ENCODE assay signal across 8 cellular contexts in the genomic region with DNA sequence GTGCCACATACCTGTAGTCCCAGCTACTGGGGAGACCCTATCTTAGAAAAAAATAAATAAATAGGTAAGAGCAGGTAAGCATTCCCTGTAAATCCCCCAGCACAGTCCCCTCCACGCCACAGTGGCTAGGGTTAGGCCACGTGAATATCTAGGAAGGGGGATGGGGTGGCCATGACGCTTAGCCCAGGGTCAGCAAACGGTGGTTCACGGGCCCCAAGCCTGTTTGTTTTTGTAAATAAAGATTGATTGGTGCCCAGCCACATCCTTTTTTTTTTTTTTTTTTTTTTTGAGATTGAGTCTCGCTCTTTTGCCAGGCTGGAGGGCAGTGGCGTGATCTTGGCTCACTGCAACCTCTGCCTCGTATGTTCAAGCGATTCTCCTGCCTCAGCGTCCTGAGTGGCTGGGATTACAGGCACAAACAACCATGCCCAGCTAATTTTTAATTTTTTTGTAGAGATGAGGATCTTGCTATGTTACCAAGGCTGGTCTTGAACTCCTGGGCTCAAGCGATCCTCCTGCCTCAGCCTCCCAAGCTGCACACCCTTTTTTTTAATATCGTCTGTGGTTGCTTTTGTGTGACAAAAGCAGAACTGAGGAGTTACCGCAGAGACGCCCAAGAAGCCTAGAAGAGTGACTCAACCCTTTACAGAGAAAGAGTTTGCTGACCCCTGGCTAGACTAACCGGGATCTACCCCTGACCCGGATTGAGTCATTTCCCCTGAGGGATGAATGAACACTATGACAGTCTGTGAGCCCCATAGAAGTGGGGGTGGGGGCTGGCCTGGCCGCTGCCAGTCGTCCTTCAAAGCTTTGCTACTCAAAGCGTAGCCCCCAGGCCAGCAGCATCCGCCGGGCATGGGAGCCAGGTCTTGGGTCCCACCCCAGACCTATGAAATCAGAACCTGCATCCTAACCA.
DNase-seq lines count a peak whose midpoint lies in the region; ATAC-seq and TF ChIP-seq lines count a peak whose summit lies in the region.

No MANE protein-coding gene starts in this region.

- peak overlapping the region; percentile 76 for H3K4me2 ChIP-seq in PC-3 (ENCODE audit: low read length)

- H3F3A ChIP-seq in PC-3 (ENCODE audit: low read length, unreplicated experiment): no peaks in the 10 kb centered on the region

- peak overlapping the region; percentile 77 for H3K9ac ChIP-seq in PC-3 (ENCODE audit: low read length)

- H4K20me1 ChIP-seq in PC-3 (ENCODE audit: low read length): no peaks in the 10 kb centered on the region

- H3K4me3 ChIP-seq in PC-3 (ENCODE audit: low read length) (peak overlapping the region; percentile 41), mucosa of descending colon (no peak overlapping the region)

- H3K27me3 ChIP-seq in PC-3 (ENCODE audit: low read length): no peaks in the 10 kb centered on the region

- no peaks in the 10 kb centered on the region for H3K36me3 ChIP-seq in PC-3 (ENCODE audit: low read depth, low read length)
- H3K36me3 ChIP-seq in mucosa of descending colon (ENCODE audit: low read depth): no peaks in the 10 kb centered on the region

- TF ChIP-seq CTCF in PC-3 (conservative IDR thresholded peaks at IDR 0.05; ENCODE audit: low read depth, low read length): 0 out of 2 replicates have a peak, but pooled peaks have one; percentile 31
- no peak for TF ChIP-seq CTCF in mucosa of descending colon (IDR thresholded peaks at IDR 0.05)

- BruUV-seq in PC-3 (replicated peaks; lab: Mats Ljungman, UMichigan): no TSS peak

- peak; percentile 44 for ATAC-seq in GM18505 (IDR thresholded peaks at IDR 0.05; ENCODE audit: unreplicated experiment)
- peak; percentile 66 for ATAC-seq in PC-3
- peak; percentile 64 for ATAC-seq in mucosa of descending colon
- no peak for ATAC-seq in GM18502 (IDR thresholded peaks at IDR 0.05; ENCODE audit: poor library complexity, unreplicated experiment)
- no peak for ATAC-seq in HG03159 (IDR thresholded peaks at IDR 0.05; ENCODE audit: unreplicated experiment)
- no peak for ATAC-seq in GM21576 (IDR thresholded peaks at IDR 0.05; ENCODE audit: unreplicated experiment)

- no peaks in the 10 kb centered on the region for H3K9me3 ChIP-seq in PC-3 (ENCODE audit: low read length)
- H3K9me3 ChIP-seq in mucosa of descending colon: no peaks in the 10 kb centered on the region

- peak overlapping the region; percentile 53 for H2AFZ ChIP-seq in PC-3 (ENCODE audit: low read length)

- peak overlapping the region; percentile 94 for H3K27ac ChIP-seq in PC-3 (ENCODE audit: low read length)

- no peaks in the 10 kb centered on the region for H3K79me2 ChIP-seq in PC-3 (ENCODE audit: low read length)

- POLR2A ChIA-PET in PC-3 (lab: Charles Lee; ENCODE audit: unreplicated experiment): interaction anchor here (0.6 kb wide), 1 partner anchor 32 kb away, joined by 3 read pairs; no protein-coding TSS in a partner anchor

- intact Hi-C loops in PC-3 (cut with micrococcal nuclease) (loop anchor here (1.0 to 2.0 kb wide), 3 partner anchors 34 to 162 kb away; no protein-coding TSS in a partner anchor), mucosa of descending colon (cut with DNase I, micrococcal nuclease) (no loop called here)

- peaks cover 66% of the 10 kb centered on the region for H3K4me1 ChIP-seq in PC-3 (ENCODE audit: insufficient read depth, low read length)
- peaks cover 4% of the 10 kb centered on the region for H3K4me1 ChIP-seq in mucosa of descending colon (ENCODE audit: low read depth)

- DNase-seq in 8988T: peak; percentile 88
- DNase-seq in PC-3: peak; percentile 99
- DNase-seq in ecto neural progenitor cell (ENCODE audit: low spot score): peak; percentile 73
- DNase-seq in mucosa of descending colon: no peak

- no peak for TF ChIP-seq POLR2A in GM18505 (IDR thresholded peaks at IDR 0.05; ENCODE audit: borderline replicate concordance, extremely low read depth, insufficient read depth, insufficient read length)

- CTCF ChIA-PET in PC-3 (lab: Charles Lee): no interaction called here

- no peaks in the 10 kb centered on the region for H3K9me2 ChIP-seq in PC-3 (replicated peaks; ENCODE audit: low read length)

Comparison
In these comparisons a context has a peak if more than half of its experiments do, and no peak if none do; other contexts are left out.
1. DNase-seq: peak in 8988T (single experiment), PC-3 (single experiment) and ecto neural progenitor cell (single experiment); none in mucosa of descending colon (0 of 3).
2. ATAC-seq: peak in GM18505 (single experiment), PC-3 (single experiment) and mucosa of descending colon (single experiment); none in GM18502 (single experiment), HG03159 (single experiment) and GM21576 (single experiment).